Comparison of ENCODE assay signal across 18 cellular contexts in genomic region chr15:75861750-75862402, GRCh38. TPM values are rescaled to one million over a fixed set of nuclear protein-coding genes. Genes with fewer than 3 reads are reported as not detected.
DNase-seq lines count a peak whose midpoint lies in the region; ATAC-seq and TF ChIP-seq lines count a peak whose summit lies in the region.
"Had no signal": no experiment of that assay in that cellular context is flagged by ENCODE, and none has a peak within 500 bp of the region (broad histone marks: within the 10 kb centered on the region; RNA-seq: fewer than 3 reads in every experiment).

No MANE protein-coding gene starts in this region.

- no peak for TF ChIP-seq CTCF in choroid plexus epithelial cell (conservative IDR thresholded peaks at IDR 0.05; ENCODE audit: low read depth, low read length)
- TF ChIP-seq CTCF in psoas muscle (IDR thresholded peaks at IDR 0.05), result no peak
- no peak for TF ChIP-seq CTCF in MM.1S (IDR thresholded peaks at IDR 0.05; ENCODE audit: low read length)

- 79 to 82% methylated on average over 6 of the region's 6 CpGs for WGBS in GM23248 (ENCODE audit: low coverage in 1 of 2, low lambda C conversion rate in 2 of 2, missing lambda C conversion rate in 2 of 2), 2 experiments
- WGBS in psoas muscle, 3 donors, result 47 to 65% (median 54%) methylated on average over 6 of the region's 6 CpGs

- H3K4me1 ChIP-seq in GM23248 (ENCODE audit: insufficient read depth), result no peaks in the 10 kb centered on the region
- peaks cover 6% of the 10 kb centered on the region for H3K4me1 ChIP-seq in psoas muscle
- H3K4me1 ChIP-seq in MM.1S (ENCODE audit: low read length), result 0 out of 2 replicates have a peak, but pooled peaks cover 4% of the 10 kb centered on the region

- H3K4me3 ChIP-seq in GM23248, result no peak overlapping the region
- no peak overlapping the region for H3K4me3 ChIP-seq in choroid plexus epithelial cell (ENCODE audit: low read depth, low read length)
- no peak overlapping the region for H3K4me3 ChIP-seq in psoas muscle
- no peak overlapping the region for H3K4me3 ChIP-seq in MM.1S (ENCODE audit: low read length)
- H3K4me3 ChIP-seq: SK-N-MC had no signal

- no peak overlapping the region for H2AFZ ChIP-seq in GM23248
- no peak overlapping the region for H2AFZ ChIP-seq in MM.1S (ENCODE audit: low read length)

- H3K4me2 ChIP-seq in GM23248 (ENCODE audit: unreplicated experiment) (no peak overlapping the region), MM.1S (ENCODE audit: low read depth, low read length) (no peak overlapping the region)

- H3K36me3 ChIP-seq in GM23248 (ENCODE audit: low read depth) (no peaks in the 10 kb centered on the region; the same call in 1 of the 2 replicates), psoas muscle (ENCODE audit: insufficient read depth in 1 of 2, low read depth in 1 of 2) (peaks cover 0 to 5% of the 10 kb centered on the region in 2 donors), MM.1S (replicated peaks; ENCODE audit: insufficient read depth, low read length) (no peaks in the 10 kb centered on the region)

- peak in 3 of 4 donors; percentile 68 to 81 (median 75) for ATAC-seq in psoas muscle
- ATAC-seq in Right ventricle myocardium superior (ENCODE audit: poor library complexity), result no peak
- ATAC-seq: Panc1, Right ventricle myocardium inferior had no signal

- H3K9me3 ChIP-seq in GM23248 (ENCODE audit: low read depth), result no peaks in the 10 kb centered on the region
- H3K9me3 ChIP-seq in psoas muscle, result no peaks in the 10 kb centered on the region
- no peaks in the 10 kb centered on the region for H3K9me3 ChIP-seq in MM.1S (replicated peaks; ENCODE audit: insufficient read depth, low read length)

- H3F3A ChIP-seq in GM23248 (ENCODE audit: insufficient read depth), result no peaks in the 10 kb centered on the region; the same call in 1 of the 2 replicates
- no peaks in the 10 kb centered on the region for H3F3A ChIP-seq in MM.1S (ENCODE audit: insufficient read depth, low read length)

- no peaks in the 10 kb centered on the region; the same call in 1 of the 2 replicates for H4K20me1 ChIP-seq in GM23248 (ENCODE audit: insufficient read depth)
- H4K20me1 ChIP-seq in MM.1S (ENCODE audit: insufficient read depth, low read length), result no peaks in the 10 kb centered on the region

- no peak overlapping the region for H3K27ac ChIP-seq in GM23248
- peak overlapping the region; percentile 43 for H3K27ac ChIP-seq in psoas muscle
- H3K27ac ChIP-seq in MM.1S (ENCODE audit: low read length), result no peak overlapping the region
- H3K27ac ChIP-seq: SK-N-MC had no signal

- H3K79me2 ChIP-seq in GM23248 (ENCODE audit: insufficient read depth) (peaks cover 98% of the 10 kb centered on the region), MM.1S (ENCODE audit: low read length) (no peaks in the 10 kb centered on the region)

- H3K9ac ChIP-seq in GM23248, result no peak overlapping the region
- H3K9ac ChIP-seq in MM.1S (ENCODE audit: low read length), result no peak overlapping the region

- H3K27me3 ChIP-seq in GM23248 (replicated peaks; ENCODE audit: insufficient read depth) (no peaks in the 10 kb centered on the region), psoas muscle (ENCODE audit: insufficient read depth in 3 of 3, low read length in 2 of 3) (no peaks in the 10 kb centered on the region), MM.1S (replicated peaks; ENCODE audit: insufficient read depth, low read length) (no peaks in the 10 kb centered on the region)

- in situ Hi-C loops in GM23248 (cut with MboI), result no loop called here

- DNase-seq in GM23248 (peak; percentile 45), RPMI8226 (peak; percentile 57), choroid plexus epithelial cell (ENCODE audit: low read depth) (peak; percentile 34), psoas muscle (no peak), Right ventricle myocardium superior (no peak), MM.1S (no peak), DMS153 treated with DMSO at 0.1 percent for 48 hours (lab: John Stamatoyannopoulos, UW; ENCODE audit: unreplicated experiment) (no peak)
- DNase-seq: DND-41, H7, HFFc6, Kasumi-1, NCI-H1105, NCI-H2081 treated with DMSO at 0.1 percent for 48 hours, NCI-H226, NCI-H524 treated with DMSO at 0.1 percent for 48 hours had no signal

- intact Hi-C loops in psoas muscle (cut with DNase I) (no loop called here), Right ventricle myocardium superior (cut with DNase I) (no loop called here)

- no peaks in the 10 kb centered on the region for H3K9me2 ChIP-seq in GM23248 (ENCODE audit: insufficient read depth)
- H3K9me2 ChIP-seq in MM.1S (replicated peaks; ENCODE audit: insufficient read depth, low read length), result no peaks in the 10 kb centered on the region

RNA-seq across cellular contexts. Expression of gene UBE2Q2, which starts 18.6 kb away (rescaled TPM):
- total RNA-seq in GM23248 (2014; rRNA removed; shearing (Covaris generic)), result 55.4 and 63.6 TPM in 2 replicates
- polyA plus RNA-seq in GM23248 (2016; fragmentation: Nextera tagmentation; extraction: Ambion mirVana) (41.8 and 44.1 TPM in 2 replicates), psoas muscle (10 to 100 TPM in 2 of 3 donors, 1 to 10 TPM in 1; 9.3 to 32.2 (median 15.9) TPM)
- total RNA-seq in psoas muscle (10 to 100 TPM; 14.0 to 26.4 (median 19.1) TPM), Right ventricle myocardium superior (21.1 TPM)

RNA-seq across cellular contexts. Expression of gene FBXO22, which starts 41.8 kb away (rescaled TPM):
- total RNA-seq in GM23248 (2014; rRNA removed; shearing (Covaris generic)), result 35.7 and 37.8 TPM in 2 replicates
- polyA plus RNA-seq in GM23248 (2016; fragmentation: Nextera tagmentation; extraction: Ambion mirVana), result 49.8 and 56.1 TPM in 2 replicates
- total RNA-seq in psoas muscle, result 10 to 100 TPM; 13.9 to 16.8 (median 14.9) TPM
- polyA plus RNA-seq in psoas muscle, result 10 to 100 TPM; 13.3 to 35.6 (median 24.4) TPM
- total RNA-seq in Right ventricle myocardium superior, result 19.3 TPM

Comparison
In these comparisons a context has a peak if more than half of its experiments do, and no peak if none do; other contexts are left out.
1. DNase-seq: peak in GM23248 (single experiment), RPMI8226 (single experiment) and choroid plexus epithelial cell (single experiment); none in psoas muscle (0 of 2), Right ventricle myocardium superior (single experiment), MM.1S (single experiment) and DMS153 treated with DMSO at 0.1 percent for 48 hours (single experiment).